In genomic region chr6:169702640-169703246, GRCh38 we compare ENCODE assay signal across 6 cellular contexts. TPM values are rescaled to one million over a fixed set of nuclear protein-coding genes. Genes with fewer than 3 reads are reported as not detected.
DNase-seq lines count a peak whose midpoint lies in the region; ATAC-seq and TF ChIP-seq lines count a peak whose summit lies in the region.

No MANE protein-coding gene starts in this region.

- peaks cover 79% of the 10 kb centered on the region for H3K79me2 ChIP-seq in OCI-LY7 (ENCODE audit: insufficient read depth, low read depth, low read length)

- H3K4me1 ChIP-seq in OCI-LY7 (ENCODE audit: insufficient read depth, low read length, poor library complexity, severe bottlenecking): peaks cover 53% of the 10 kb centered on the region

- TF ChIP-seq CTCF in BJ (IDR thresholded peaks at IDR 0.05; ENCODE audit: insufficient read depth, low read depth, low read length) (no peak), OCI-LY7 (conservative IDR thresholded peaks at IDR 0.05; ENCODE audit: low read length) (no peak)

- no TSS peak for BruUV-seq in OCI-LY7 (replicated peaks; lab: Mats Ljungman, UMichigan)

- no peaks in the 10 kb centered on the region for H3K9me3 ChIP-seq in OCI-LY7 (ENCODE audit: low read length)

- ATAC-seq in GM21619 (IDR thresholded peaks at IDR 0.05; ENCODE audit: unreplicated experiment): peak; percentile 16

- 0 out of 2 replicates have a peak, but pooled peaks cover 1% of the 10 kb centered on the region for H3K36me3 ChIP-seq in BJ (ENCODE audit: control insufficient read depth, insufficient read depth, low read length)
- H3K36me3 ChIP-seq in OCI-LY7 (ENCODE audit: insufficient read depth, low read length): peaks cover 65% of the 10 kb centered on the region

- CTCF ChIA-PET in BJ (lab: Yijun Ruan, JAX) (interaction anchor here (1.2 kb wide), 1 partner anchor 12 kb away, joined by 3 read pairs; no protein-coding TSS in a partner anchor), OCI-LY7 (lab: Charles Lee; ENCODE audit: unreplicated experiment) (interaction anchor here (0.6 kb wide), 2 partner anchors 164 to 230 kb away, joined by 3 read pairs; no protein-coding TSS in a partner anchor)

- H2AFZ ChIP-seq in OCI-LY7 (ENCODE audit: low read length): peak overlapping the region; percentile 65; the same call in 1 of the 2 replicates

- peak overlapping the region; percentile 63 for H3K27ac ChIP-seq in OCI-LY7 (ENCODE audit: low read depth, low read length, poor library complexity, severe bottlenecking)
- H3K27ac ChIP-seq in cingulate gyrus (ENCODE audit: low read depth, low read length): peak overlapping the region; percentile 56

- peak overlapping the region; percentile 83 for H3K4me3 ChIP-seq in BJ (ENCODE audit: low read depth, low read length)
- H3K4me3 ChIP-seq in OCI-LY7 (ENCODE audit: low read depth, low read length, poor library complexity, severe bottlenecking): peak overlapping the region; percentile 90

- POLR2A ChIA-PET in BJ (lab: Charles Lee) (no interaction called here), OCI-LY7 (lab: Charles Lee) (interaction anchor here (0.6 to 4.7 kb wide), 9 partner anchors 9 to 244 kb away, joined by 3 to 28 read pairs (median 4); no protein-coding TSS in a partner anchor)

- H3K9me2 ChIP-seq in OCI-LY7 (ENCODE audit: insufficient read depth, low read length): no peaks in the 10 kb centered on the region

- peaks cover 36% of the 10 kb centered on the region for H4K20me1 ChIP-seq in OCI-LY7 (ENCODE audit: insufficient read depth, low read length)

- H3K4me2 ChIP-seq in OCI-LY7 (ENCODE audit: low read length): peak overlapping the region; percentile 92

- DNase-seq in BJ (ENCODE audit: low read depth) (no peak), OCI-LY7 (ENCODE audit: low spot score) (peak; percentile 50), posterior vena cava (ENCODE audit: low spot score) (peak; percentile 83), amniotic stem cell (lab: John Stamatoyannopoulos, UW) (no peak)

- H3K27me3 ChIP-seq in BJ (ENCODE audit: control insufficient read depth, insufficient read depth, low read length): no peaks in the 10 kb centered on the region

- intact Hi-C loops in OCI-LY7 (cut with micrococcal nuclease; ENCODE audit: unreplicated experiment) (loop anchor here (1.0 to 5.0 kb wide), 3 partner anchors 21 to 850 kb away; partner anchors contain the start of genes DYNLT2, ERMARD, PSMB1 and TBP), posterior vena cava (cut with DNase I) (no loop called here)

RNA-seq across cellular contexts. Expression of gene C6orf120, which starts 0.8 kb away (rescaled TPM):
- 13.2 and 21.4 TPM in 2 replicates for polyA plus RNA-seq in BJ (2011; rRNA removed)
- polyA minus RNA-seq in BJ (2011; rRNA and poly(A)+ RNA removed): 7.3 and 7.9 TPM in 2 replicates
- total RNA-seq in OCI-LY7 (2014; rRNA removed; shearing (Covaris generic)): 30.3 and 31.0 TPM in 2 replicates
- 19.0 and 21.3 TPM in 2 replicates for total RNA-seq in OCI-LY7 (2022)
- total RNA-seq in posterior vena cava: 10 to 100 TPM; 24.6 to 25.5 TPM

RNA-seq across cellular contexts. Expression of gene WDR27, which starts 0.9 kb away (rescaled TPM):
- 22.9 and 28.7 TPM in 2 replicates for polyA plus RNA-seq in BJ (2011; rRNA removed)
- polyA minus RNA-seq in BJ (2011; rRNA and poly(A)+ RNA removed): 20.0 and 23.1 TPM in 2 replicates
- 69.5 and 77.2 TPM in 2 replicates for total RNA-seq in OCI-LY7 (2014; rRNA removed; shearing (Covaris generic))
- 107 and 108 TPM in 2 replicates for total RNA-seq in OCI-LY7 (2022)
- total RNA-seq in posterior vena cava: 10 to 100 TPM; 17.1 to 20.9 TPM

RNA-seq across cellular contexts. Expression of gene PHF10, which starts 21.6 kb away (rescaled TPM):
- polyA plus RNA-seq in BJ (2011; rRNA removed): 9.8 and 20.4 TPM in 2 replicates
- 5.0 and 6.9 TPM in 2 replicates for polyA minus RNA-seq in BJ (2011; rRNA and poly(A)+ RNA removed)
- 42.5 and 45.1 TPM in 2 replicates for total RNA-seq in OCI-LY7 (2014; rRNA removed; shearing (Covaris generic))
- total RNA-seq in OCI-LY7 (2022): 74.1 and 86.2 TPM in 2 replicates
- total RNA-seq in posterior vena cava: 10 to 100 TPM; 36.2 to 57.6 TPM

RNA-seq across cellular contexts. Expression of gene DYNLT2, which starts 48.6 kb away (rescaled TPM):
- polyA plus RNA-seq in BJ (2011; rRNA removed): 0.31 and 0.32 TPM in 2 replicates
- 0.41 TPM in 1 of 2 replicates, not detected in the other for polyA minus RNA-seq in BJ (2011; rRNA and poly(A)+ RNA removed)
- 7.7 and 10.9 TPM in 2 replicates for total RNA-seq in OCI-LY7 (2014; rRNA removed; shearing (Covaris generic))
- 6.4 and 7.5 TPM in 2 replicates for total RNA-seq in OCI-LY7 (2022)
- 1 to 10 TPM; 1.1 TPM for total RNA-seq in posterior vena cava

RNA-seq across cellular contexts. Expression of gene ERMARD, which starts 48.7 kb away (rescaled TPM):
- polyA plus RNA-seq in BJ (2011; rRNA removed): 21.5 and 31.8 TPM in 2 replicates
- 11.5 and 14.7 TPM in 2 replicates for polyA minus RNA-seq in BJ (2011; rRNA and poly(A)+ RNA removed)
- total RNA-seq in OCI-LY7 (2014; rRNA removed; shearing (Covaris generic)): 16.5 and 23.2 TPM in 2 replicates
- total RNA-seq in OCI-LY7 (2022) (35.3 and 42.3 TPM in 2 replicates), posterior vena cava (10 to 100 TPM; 19.6 to 22.1 TPM)

Comparison
In these comparisons a context has a peak if more than half of its experiments do, and no peak if none do; other contexts are left out.
1. DNase-seq: peak in OCI-LY7 (single experiment) and posterior vena cava (single experiment); none in BJ (single experiment) and amniotic stem cell (single experiment).